Comparison of ENCODE assay signal across 21 cellular contexts in the genomic region with DNA sequence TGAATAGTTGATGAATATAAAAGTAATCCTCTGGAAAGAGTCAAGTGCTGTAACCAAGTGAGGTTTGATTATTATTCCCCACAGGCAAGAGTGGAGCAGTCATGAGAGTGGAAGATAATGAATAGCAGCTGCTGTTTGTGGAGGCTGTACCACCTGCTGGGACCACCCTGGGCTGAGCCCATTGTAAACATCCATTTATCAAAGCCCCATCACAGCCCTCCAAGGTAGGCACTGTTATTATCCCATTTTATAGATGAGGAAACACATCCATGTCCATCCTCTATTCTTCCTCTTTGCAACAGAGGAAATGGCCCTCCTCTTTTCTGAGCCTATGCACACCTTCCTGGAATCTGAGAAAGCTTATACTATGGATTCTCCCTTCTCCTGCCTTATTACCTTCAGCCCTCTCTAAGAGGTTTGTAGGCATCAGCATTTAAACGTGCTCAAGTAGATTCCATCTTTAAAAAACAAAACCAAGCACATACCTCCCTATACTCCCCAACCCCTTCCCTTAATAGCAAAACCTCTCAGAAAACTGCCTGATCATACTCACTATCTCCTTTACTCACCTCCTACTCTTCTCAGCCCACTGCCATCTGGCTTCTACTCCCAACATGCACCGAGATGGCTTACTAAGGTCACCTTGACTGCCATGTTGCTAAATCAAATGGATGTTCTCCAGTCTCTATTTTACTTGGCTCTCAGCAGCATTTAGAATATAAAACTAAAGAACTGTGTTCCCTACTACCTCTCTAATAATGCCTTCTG. TPM values are rescaled to one million over a fixed set of nuclear protein-coding genes. Genes with fewer than 3 reads are reported as not detected.
DNase-seq lines count a peak whose midpoint lies in the region; ATAC-seq and TF ChIP-seq lines count a peak whose summit lies in the region.
"Had no signal": no experiment of that assay in that cellular context is flagged by ENCODE, and none has a peak within 500 bp of the region (broad histone marks: within the 10 kb centered on the region; RNA-seq: fewer than 3 reads in every experiment).

No MANE protein-coding gene starts in this region.

- H3K4me1 Mint-ChIP-seq in HFFc6 (ENCODE audit: low read depth) = no peaks in the 10 kb centered on the region
- H3K4me1 Mint-ChIP-seq: T-cell had no signal

- CTCF ChIA-PET in mammary epithelial cell (lab: Charles Lee; ENCODE audit: low non-redundant PET) = no interaction called here

- no TSS peak for BruUV-seq in mammary epithelial cell (replicated peaks; lab: Mats Ljungman, UMichigan)

- H3K27me3 Mint-ChIP-seq in HFFc6 (ENCODE audit: insufficient read depth) = peaks cover 22% of the 10 kb centered on the region

- intact Hi-C loops in mammary epithelial cell (cut with micrococcal nuclease) = no loop called here

- H3K27ac ChIP-seq in mammary epithelial cell (ENCODE audit: insufficient read depth, low read depth, low read length) = no peak overlapping the region
- H3K27ac ChIP-seq: A549, SK-N-MC had no signal

- DNase-seq in NCI-H2107 treated with DMSO at 0.1 percent for 48 hours (lab: John Stamatoyannopoulos, UW; ENCODE audit: unreplicated experiment) (peak; percentile 66), NCI-H2107 (lab: John Stamatoyannopoulos, UW) (no peak), NCI-H146 treated with DMSO at 0.1 percent for 48 hours (lab: John Stamatoyannopoulos, UW; ENCODE audit: unreplicated experiment) (peak; percentile 54), NCI-H345 treated with DMSO at 0.1 percent for 48 hours (lab: John Stamatoyannopoulos, UW; ENCODE audit: unreplicated experiment) (peak; percentile 96), DMS 273 treated with DMSO at 0.1 percent for 48 hours (lab: John Stamatoyannopoulos, UW) (no peak), HFFc6 (no peak), mammary epithelial cell (no peak)
- DNase-seq: C1 segment of cervical spinal cord, IMR-90, Kasumi-1, MM.1S, NCI-H1436, NCI-H226, NCI-H748 treated with DMSO at 0.1 percent for 48 hours, Right ventricle myocardium superior, T-cell, T-helper 9 cell had no signal

- no peak for ATAC-seq in HG02610 (IDR thresholded peaks at IDR 0.05; ENCODE audit: unreplicated experiment)
- ATAC-seq: A549, T-cell had no signal

- no peak overlapping the region for H3K4me3 ChIP-seq in mammary epithelial cell (replicated peaks in 1 of 3; ENCODE audit: insufficient read depth in 1 of 3, low read depth in 2 of 3, low read length in 3 of 3)
- H3K4me3 ChIP-seq: A549, SK-N-MC had no signal

- H3K4me3 Mint-ChIP-seq in HFFc6 = no peak overlapping the region
- H3K4me3 Mint-ChIP-seq: T-cell had no signal

- H3K9ac ChIP-seq in mammary epithelial cell (ENCODE audit: insufficient read depth, low read length) = no peak overlapping the region

- TF ChIP-seq CTCF in HFFc6 (IDR thresholded peaks at IDR 0.05) = no peak
- TF ChIP-seq CTCF in mammary epithelial cell (conservative IDR thresholded peaks at IDR 0.05 in 1 of 2, IDR thresholded peaks at IDR 0.05 in 1 of 2; ENCODE audit: extremely low read depth in 1 of 2, insufficient read depth in 1 of 2, low read depth in 1 of 2, low read length in 2 of 2) = no peak

- no peaks in the 10 kb centered on the region for H3K36me3 Mint-ChIP-seq in HFFc6 (ENCODE audit: low read depth)
- H3K36me3 Mint-ChIP-seq: T-cell had no signal

- no peaks in the 10 kb centered on the region for H3K9me3 ChIP-seq in mammary epithelial cell (replicated peaks; ENCODE audit: insufficient read depth, low read length)
- H3K9me3 ChIP-seq: A549 had no signal

- no peak overlapping the region for H3K27ac Mint-ChIP-seq in HFFc6

- H2AFZ ChIP-seq in mammary epithelial cell (ENCODE audit: low read depth, low read length) = no peak overlapping the region

- H3K4me1 ChIP-seq in mammary epithelial cell (ENCODE audit: insufficient read depth, low read length) = no peaks in the 10 kb centered on the region
- H3K4me1 ChIP-seq: A549 had no signal

- 46% methylated on average over 2 of the region's 2 CpGs for WGBS in mammary epithelial cell (ENCODE audit: low coverage, missing lambda C conversion rate)

- peaks cover 12% of the 10 kb centered on the region for H3K27me3 ChIP-seq in mammary epithelial cell (ENCODE audit: insufficient read depth, low read length)

- no peaks in the 10 kb centered on the region for H3K36me3 ChIP-seq in mammary epithelial cell (ENCODE audit: insufficient read depth, low read length)

- H3K4me2 ChIP-seq in mammary epithelial cell (ENCODE audit: insufficient read depth, low read depth, low read length) = no peak overlapping the region
- H3K4me2 ChIP-seq: A549 had no signal

- no peaks in the 10 kb centered on the region for H4K20me1 ChIP-seq in mammary epithelial cell (ENCODE audit: insufficient read depth, low read length)

- dilution Hi-C loops in mammary epithelial cell (cut with HindIII; ENCODE audit: low sequenced_read_pairs) = no loop called here

- H3K9me3 Mint-ChIP-seq in HFFc6 = no peaks in the 10 kb centered on the region

- H3K79me2 ChIP-seq in mammary epithelial cell (ENCODE audit: insufficient read depth, low read length) = no peaks in the 10 kb centered on the region

- in situ Hi-C loops in mammary epithelial cell (cut with MboI; ENCODE audit: low sequenced_read_pairs in 2 of 2) = no loop called here

RNA-seq across cellular contexts. Expression of gene CDH22, which starts 37.1 kb away (rescaled TPM):
- not detected for total RNA-seq in HFFc6 (2021; fragmentation: NEBNext Ultra II Directional; extraction: Animal tissue kit (Norgen Biotek cat#: 25700))
- not detected for total RNA-seq in mammary epithelial cell
- polyA plus RNA-seq in mammary epithelial cell = not detected
- not detected for polyA minus RNA-seq in mammary epithelial cell
- total RNA-seq: HT1080, IMR-90, T-cell had no signal
- polyA plus RNA-seq: A549, IMR-90 had no signal

Comparison
In these comparisons a context has a peak if more than half of its experiments do, and no peak if none do; other contexts are left out.
1. DNase-seq: peak in NCI-H2107 treated with DMSO at 0.1 percent for 48 hours (single experiment), NCI-H146 treated with DMSO at 0.1 percent for 48 hours (single experiment) and NCI-H345 treated with DMSO at 0.1 percent for 48 hours (single experiment); none in NCI-H2107 (single experiment), DMS 273 treated with DMSO at 0.1 percent for 48 hours (single experiment), HFFc6 (single experiment) and mammary epithelial cell (single experiment).